12 cellular contexts compared by ENCODE assay signal in the genomic region with DNA sequence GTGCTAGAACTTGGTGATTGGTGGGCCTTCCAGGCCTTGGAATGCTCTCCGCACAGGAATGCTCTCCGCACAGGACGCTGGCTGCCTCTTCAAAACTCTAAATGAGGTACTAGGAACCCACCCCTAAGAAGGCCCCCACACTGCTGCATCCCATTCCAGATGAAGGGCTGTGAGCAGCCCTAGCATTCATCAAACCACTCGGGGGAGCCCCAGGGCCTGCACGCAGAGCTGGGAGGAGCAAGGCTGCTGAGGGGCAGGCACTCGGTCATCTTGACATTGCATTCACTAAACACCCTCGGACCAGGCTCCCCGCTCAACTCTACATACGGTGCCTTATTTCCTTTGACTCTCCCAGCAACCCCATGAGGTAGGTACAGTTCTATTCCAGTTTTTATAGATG. TPM values are rescaled to one million over a fixed set of nuclear protein-coding genes. Genes with fewer than 3 reads are reported as not detected.
A peak's percentile ranks its signal among the peaks of the same experiment; 100 is the strongest.
DNase-seq lines count a peak whose midpoint lies in the region; ATAC-seq and TF ChIP-seq lines count a peak whose summit lies in the region.
"Had no signal": no experiment of that assay in that cellular context is flagged by ENCODE, and none has a peak within 500 bp of the region (broad histone marks: within the 10 kb centered on the region; RNA-seq: fewer than 3 reads in every experiment).

No MANE protein-coding gene starts in this region.

- TF ChIP-seq POLR2A in HCT116 (IDR thresholded peaks at IDR 0.05; ENCODE audit: borderline replicate concordance, extremely low read depth, insufficient read depth, insufficient read length), result no peak
- TF ChIP-seq POLR2A in stomach (IDR thresholded peaks at IDR 0.05), result no peak

- no peak overlapping the region for H2BK15ac ChIP-seq in mesenchymal stem cell (ENCODE audit: low read depth, poor library complexity, severe bottlenecking)

- H3K23ac ChIP-seq in mesenchymal stem cell (ENCODE audit: low read length in 2 of 2), result no peak overlapping the region

- no peak overlapping the region for H3K18ac ChIP-seq in mesenchymal stem cell (ENCODE audit: low read depth in 1 of 2, low read length in 2 of 2)

- H3K27me3 Mint-ChIP-seq in activated B cell treated with CpG ODN at 0.5 μM for 24 hours, result peaks cover 64% of the 10 kb centered on the region

- H3K36me3 ChIP-seq in HCT116 (ENCODE audit: control insufficient read depth in 1 of 2, insufficient read depth in 2 of 2, low read length in 2 of 2), result no peaks in the 10 kb centered on the region
- H3K36me3 ChIP-seq in mesenchymal stem cell (ENCODE audit: control insufficient read depth in 1 of 2, insufficient read depth in 2 of 2, low read depth in 1 of 2, low read length in 2 of 2), result no peaks in the 10 kb centered on the region
- H3K36me3 ChIP-seq in aorta (ENCODE audit: control insufficient read depth in 1 of 2, insufficient read depth in 2 of 2, low read length in 1 of 2), result no peaks in the 10 kb centered on the region
- H3K36me3 ChIP-seq in stomach, result no peaks in the 10 kb centered on the region
- H3K36me3 ChIP-seq: adrenal gland, left ventricle myocardium inferior, thyroid gland had no signal

- intact Hi-C loops in HCT116 (cut with micrococcal nuclease), result loop anchor here (10.0 kb wide), 1 partner anchor 88 kb away; no protein-coding TSS in a partner anchor
- intact Hi-C loops in activated B cell treated with CpG ODN at 0.5 μM for 24 hours (cut with micrococcal nuclease), result no loop called here
- intact Hi-C loops in aorta (cut with DNase I), result loop anchor here in 1 of 2 donors (10.0 kb wide), 1 partner anchor 302 kb away; no protein-coding TSS in a partner anchor
- intact Hi-C loops in stomach (cut with DNase I; ENCODE audit: low total_unique reads), result loop anchor here (10.0 kb wide), 1 partner anchor 302 kb away; no protein-coding TSS in a partner anchor

- H2AFZ ChIP-seq in HCT116 (ENCODE audit: low read depth, low read length, poor library complexity, severe bottlenecking) (no peak overlapping the region), mesenchymal stem cell (ENCODE audit: low read depth, low read length) (no peak overlapping the region)

- H3K9me3 ChIP-seq in HCT116 (ENCODE audit: control insufficient read depth in 1 of 2, insufficient read depth in 1 of 2, low read depth in 1 of 2, low read length in 2 of 2) (no peaks in the 10 kb centered on the region), mesenchymal stem cell (ENCODE audit: control insufficient read depth, low read length) (no peaks in the 10 kb centered on the region), aorta (ENCODE audit: control insufficient read depth, low read length) (no peaks in the 10 kb centered on the region), stomach (no peaks in the 10 kb centered on the region)
- H3K9me3 ChIP-seq: adrenal gland, left ventricle myocardium inferior, thyroid gland had no signal

- no peak overlapping the region for H3K4ac ChIP-seq in mesenchymal stem cell (ENCODE audit: low read depth in 1 of 2, low read length in 2 of 2)

- no peak overlapping the region for H3K27ac Mint-ChIP-seq in activated B cell treated with CpG ODN at 0.5 μM for 24 hours

- H3K4me2 ChIP-seq in HCT116 (ENCODE audit: low read length) (no peak overlapping the region), mesenchymal stem cell (ENCODE audit: low read length, poor library complexity, severe bottlenecking) (no peak overlapping the region)

- no peak for TF ChIP-seq RAD21 in HCT116 (IDR thresholded peaks at IDR 0.05; ENCODE audit: low read depth)

- no peak overlapping the region for H4K8ac ChIP-seq in mesenchymal stem cell (ENCODE audit: low read length)

- H3K4me1 ChIP-seq in HCT116 (ENCODE audit: control insufficient read depth in 1 of 2, insufficient read depth in 2 of 2, low read length in 2 of 2), result peaks cover 3 to 8% of the 10 kb centered on the region in 2 experiments; a peak in 2 of 4 replicates
- H3K4me1 ChIP-seq in mesenchymal stem cell (ENCODE audit: control insufficient read depth, insufficient read depth, low read depth, low read length), result peaks cover 4% of the 10 kb centered on the region
- H3K4me1 ChIP-seq in aorta (ENCODE audit: control insufficient read depth in 1 of 2, insufficient read depth in 2 of 2, low read length in 2 of 2), result no peaks in the 10 kb centered on the region
- H3K4me1 ChIP-seq in stomach, result peaks cover 5 to 32% (median 17%) of the 10 kb centered on the region in 4 donors

- TF ChIP-seq CTCF in HCT116 (IDR thresholded peaks at IDR 0.05 in 2 of 3, conservative IDR thresholded peaks at IDR 0.05 in 1 of 3; ENCODE audit: borderline replicate concordance in 1 of 3, insufficient read depth in 1 of 3, low read depth in 2 of 3, low read length in 2 of 3) (no peak), activated B cell treated with CpG ODN at 0.5 μM for 24 hours (IDR thresholded peaks at IDR 0.05) (no peak), stomach (IDR thresholded peaks at IDR 0.05) (no peak)

- no peaks in the 10 kb centered on the region for H4K20me1 ChIP-seq in HCT116 (ENCODE audit: insufficient read depth)

- no peaks in the 10 kb centered on the region for H3K9me2 ChIP-seq in HCT116 (ENCODE audit: insufficient read depth)

- BruUV-seq in HCT116 (replicated peaks; lab: Mats Ljungman, UMichigan), result no TSS peak

- H3K27me3 ChIP-seq in HCT116 (ENCODE audit: insufficient read depth, low read length) (no peaks in the 10 kb centered on the region), mesenchymal stem cell (ENCODE audit: control insufficient read depth in 1 of 2, insufficient read depth in 1 of 2, low read length in 2 of 2) (peaks cover 0 to 3% of the 10 kb centered on the region in 2 experiments), aorta (ENCODE audit: control insufficient read depth in 1 of 2, insufficient read depth in 2 of 2, low read length in 1 of 2) (no peaks in the 10 kb centered on the region), stomach (no peaks in the 10 kb centered on the region)
- H3K27me3 ChIP-seq: adrenal gland, thyroid gland had no signal

- no peak overlapping the region for H2AK5ac ChIP-seq in mesenchymal stem cell (ENCODE audit: low read length, severe bottlenecking)

- no peak overlapping the region for H3K27ac ChIP-seq in HCT116 (ENCODE audit: low read depth, low read length)
- H3K27ac ChIP-seq in mesenchymal stem cell (ENCODE audit: low read length, poor library complexity, severe bottlenecking), result no peak overlapping the region
- no peak overlapping the region for H3K27ac ChIP-seq in aorta (ENCODE audit: low read depth in 1 of 2, low read length in 2 of 2)
- no peak overlapping the region for H3K27ac ChIP-seq in stomach
- H3K27ac ChIP-seq: adrenal gland, epithelial cell of prostate, left ventricle myocardium inferior, thyroid gland had no signal

- POLR2A ChIA-PET in HCT116 (lab: Charles Lee), result no interaction called here
- POLR2A ChIA-PET in activated B cell treated with CpG ODN at 0.5 μM for 24 hours (lab: Charles Lee), result no interaction called here

- CTCF ChIA-PET in HCT116 (lab: Charles Lee), result interaction anchor here (0.5 kb wide), 1 partner anchor 144 kb away, joined by 3 read pairs; no protein-coding TSS in a partner anchor
- CTCF ChIA-PET in activated B cell treated with CpG ODN at 0.5 μM for 24 hours (lab: Charles Lee), result no interaction called here

- no peak overlapping the region for H3K4me3 Mint-ChIP-seq in activated B cell treated with CpG ODN at 0.5 μM for 24 hours

- no peaks in the 10 kb centered on the region for H3K79me1 ChIP-seq in mesenchymal stem cell (replicated peaks; ENCODE audit: low read length, poor library complexity, severe bottlenecking)

- H4K91ac ChIP-seq in mesenchymal stem cell (ENCODE audit: low read length), result no peak overlapping the region

- no peaks in the 10 kb centered on the region for H3K79me2 ChIP-seq in HCT116 (ENCODE audit: insufficient read depth, low read length)

- H3K4me3 ChIP-seq in HCT116 (replicated peaks in 1 of 2; ENCODE audit: low read depth in 1 of 2, low read length in 2 of 2), result no peak overlapping the region
- no peak overlapping the region for H3K4me3 ChIP-seq in mesenchymal stem cell (ENCODE audit: insufficient read depth in 1 of 2, low read depth in 1 of 2, low read length in 2 of 2)
- no peak overlapping the region for H3K4me3 ChIP-seq in aorta (ENCODE audit: low read length in 2 of 2)
- no peak overlapping the region for H3K4me3 ChIP-seq in stomach
- H3K4me3 ChIP-seq: adrenal gland, left ventricle myocardium inferior, thyroid gland had no signal

- no peak overlapping the region for H2BK5ac ChIP-seq in mesenchymal stem cell (ENCODE audit: low read depth, low read length, poor library complexity, severe bottlenecking)

- DNase-seq in ELF-1 (ENCODE audit: low read depth, low spot score) (peak; percentile 77), HCT116 (ENCODE audit: low read depth, low spot score) (no peak), activated B cell treated with CpG ODN at 0.5 μM for 24 hours (no peak), mesenchymal stem cell (peak; percentile 24), aorta (no peak), stomach (no peak), middle frontal gyrus (ENCODE audit: extremely low spot score, low spot score) (no peak), AG20443 (ENCODE audit: low spot score) (no peak)
- DNase-seq: adrenal gland, left ventricle myocardium inferior, thyroid gland had no signal

- H3K4me1 Mint-ChIP-seq in activated B cell treated with CpG ODN at 0.5 μM for 24 hours, result peaks cover 6% of the 10 kb centered on the region

- RAD21 ChIA-PET in HCT116 (lab: Charles Lee; ENCODE audit: low non-redundant PET in 1 of 2, low total read pairs in 2 of 2, uncharacterized antibody in 2 of 2, unreplicated experiment in 2 of 2), result no interaction called here

- peak; percentile 50 for ATAC-seq in HCT116
- peak; percentile 25 for ATAC-seq in activated B cell treated with CpG ODN at 0.5 μM for 24 hours (ENCODE audit: low read depth)
- no peak for ATAC-seq in aorta (ENCODE audit: low FRiP score)

- H3K36me3 Mint-ChIP-seq in activated B cell treated with CpG ODN at 0.5 μM for 24 hours (ENCODE audit: low read depth), result no peaks in the 10 kb centered on the region

- TF ChIP-seq EP300 in stomach (IDR thresholded peaks at IDR 0.05), result no peak

- H3K9ac ChIP-seq in HCT116 (ENCODE audit: low read length) (no peak overlapping the region), mesenchymal stem cell (ENCODE audit: low read length) (no peak overlapping the region)

- H3K14ac ChIP-seq in mesenchymal stem cell (ENCODE audit: low read length in 2 of 2), result no peak overlapping the region

- H2BK120ac ChIP-seq in mesenchymal stem cell (ENCODE audit: low read depth, low read length), result no peak overlapping the region

- no peaks in the 10 kb centered on the region for H3K9me3 Mint-ChIP-seq in activated B cell treated with CpG ODN at 0.5 μM for 24 hours

- WGBS in mesenchymal stem cell, result 59% methylated on average over 5 of the region's 9 CpGs
- 90 to 92% methylated on average over 8 to 9 of the region's 9 CpGs for WGBS in aorta, 2 donors
- WGBS in stomach, 5 donors, result 71 to 83% (median 78%) methylated on average over 6 to 9 of the region's 9 CpGs

- no peak overlapping the region for H2BK12ac ChIP-seq in mesenchymal stem cell (ENCODE audit: low read length in 2 of 2)

RNA-seq across cellular contexts. Expression of a gene that starts 49.2 kb away (rescaled TPM):
- 9.6 TPM for total RNA-seq in HCT116 (2021; ENCODE audit: unreplicated experiment)
- polyA plus RNA-seq in HCT116 (2012), result 13.4 and 16.1 TPM in 2 replicates
- total RNA-seq in activated B cell treated with CpG ODN at 0.5 μM for 24 hours, result not detected in 2 replicates
- polyA plus RNA-seq in mesenchymal stem cell (2013, experiment 1 of 2), result 8.9 TPM
- polyA plus RNA-seq in mesenchymal stem cell (2013, experiment 2 of 2), result 9.0 TPM
- total RNA-seq in aorta, result 1 to 10 TPM; 1.2 to 7.0 TPM
- under 1 TPM; 0.13 to 0.69 TPM for polyA plus RNA-seq in aorta
- total RNA-seq in stomach, result 10 to 100 TPM in 2 of 5 donors, 1 to 10 TPM in 2, not detected in 1; 1.8 to 23.6 (median 9.5) TPM
- 10 to 100 TPM in 2 of 3 donors, 1 to 10 TPM in 1; 2.5 to 12.7 (median 10.3) TPM for polyA plus RNA-seq in stomach

Comparison
In these comparisons a context has a peak if more than half of its experiments do, and no peak if none do; other contexts are left out.
1. DNase-seq: peak in ELF-1 (single experiment) and mesenchymal stem cell (single experiment); none in HCT116 (single experiment), activated B cell treated with CpG ODN at 0.5 μM for 24 hours (single experiment), aorta (0 of 2), stomach (single experiment), middle frontal gyrus (single experiment) and AG20443 (single experiment).